19 cellular contexts compared by ENCODE assay signal in genomic region chr5:5266296-5266695, GRCh38.
DNase-seq lines count a peak whose midpoint lies in the region; ATAC-seq, FAIRE-seq and TF ChIP-seq lines count a peak whose summit lies in the region.
"Had no signal": no experiment of that assay in that cellular context is flagged by ENCODE, and none has a peak within 500 bp of the region (broad histone marks: within the 10 kb centered on the region; RNA-seq: fewer than 3 reads in every experiment).

No MANE protein-coding gene starts in this region.

- H3K23ac ChIP-seq in H1 (ENCODE audit: insufficient read length), result no peak overlapping the region

- H3K27ac ChIP-seq in H1 (ENCODE audit: low read depth, low read length), result no peak overlapping the region
- H3K27ac ChIP-seq in neural progenitor cell, result no peak overlapping the region
- H3K27ac ChIP-seq: BLaER1, C4-2B had no signal

- in situ Hi-C loops in ACHN (cut with HindIII; ENCODE audit: low pct_ligation_motif_present, low pct_unique_long_range_greater_than_20kb, low sequenced_read_pairs), result no loop called here

- H3F3A ChIP-seq in neural progenitor cell (ENCODE audit: low read depth), result peaks cover under 1% of the 10 kb centered on the region

- H3K4me2 ChIP-seq in H1 (ENCODE audit: insufficient read depth in 1 of 2, low read depth in 2 of 2, low read length in 2 of 2) (no peak overlapping the region; a peak in 1 of 4 replicates), neural progenitor cell (no peak overlapping the region)
- H3K4me2 ChIP-seq: BLaER1 had no signal

- no peaks in the 10 kb centered on the region for H3K27me3 ChIP-seq in H7 (ENCODE audit: control insufficient read depth, insufficient read depth, low read length)
- H3K27me3 ChIP-seq in H1 (replicated peaks in 1 of 4; ENCODE audit: control insufficient read depth in 3 of 4, extremely low read depth in 1 of 4, insufficient read depth in 3 of 4, low read length in 3 of 4), result no peaks in the 10 kb centered on the region; a peak in 1 of 7 replicates
- no peaks in the 10 kb centered on the region for H3K27me3 ChIP-seq in neural progenitor cell
- H3K27me3 ChIP-seq: BLaER1 had no signal

- H4K20me1 ChIP-seq in H1 (replicated peaks in 1 of 2; ENCODE audit: control insufficient read depth in 1 of 2, insufficient read depth in 2 of 2, low read length in 2 of 2) (no peaks in the 10 kb centered on the region), neural progenitor cell (ENCODE audit: low read depth) (no peaks in the 10 kb centered on the region)
- H4K20me1 ChIP-seq: BLaER1 had no signal

- no peak overlapping the region for H2BK120ac ChIP-seq in H1 (replicated peaks; ENCODE audit: low read depth, low read length)

- H4K91ac ChIP-seq in H1 (replicated peaks; ENCODE audit: insufficient read length, low read length), result no peak overlapping the region

- H3K23me2 ChIP-seq in H1 (ENCODE audit: low read depth, low read length), result no peaks in the 10 kb centered on the region

- H3K4ac ChIP-seq in H1 (replicated peaks; ENCODE audit: insufficient read length, low read depth, low read length), result no peak overlapping the region

- no peak overlapping the region for H2BK5ac ChIP-seq in H1 (ENCODE audit: low read depth, low read length)

- CTCF ChIA-PET in H1 (lab: Charles Lee; ENCODE audit: partially characterized antibody), result interaction anchor here (0.9 to 1.5 kb wide), 3 partner anchors 27 to 153 kb away, joined by 3 to 5 read pairs (median 3); no protein-coding TSS in a partner anchor

- peaks cover 9% of the 10 kb centered on the region for H3K27me3 Mint-ChIP-seq in neural progenitor cell (ENCODE audit: insufficient read depth, low read depth)
- H3K27me3 Mint-ChIP-seq: B cell; CD4-positive, CD25-positive, alpha-beta regulatory T cell had no signal

- FAIRE-seq in H1 (lab: Jason Lieb, UNC), result no peak
- FAIRE-seq: GM12878 had no signal

- H3K9me3 ChIP-seq in H1 (ENCODE audit: insufficient read depth in 2 of 2, low read depth in 1 of 2, low read length in 1 of 2), result no peaks in the 10 kb centered on the region
- H3K9me3 ChIP-seq in neural progenitor cell (ENCODE audit: low read depth), result no peaks in the 10 kb centered on the region
- H3K9me3 ChIP-seq: BLaER1, Caco-2 had no signal

- H3K4me1 ChIP-seq in H1 (replicated peaks in 1 of 4; ENCODE audit: control insufficient read depth in 3 of 4, insufficient read depth in 4 of 4, low read length in 3 of 4) (peaks cover 0 to 5% (median 2%) of the 10 kb centered on the region in 4 experiments; a peak in 4 of 7 replicates), neural progenitor cell (peaks cover 7% of the 10 kb centered on the region)
- H3K4me1 ChIP-seq: BLaER1, Caco-2 had no signal

- no peak overlapping the region for H2AFZ ChIP-seq in H1 (ENCODE audit: low read length)
- peak overlapping the region; percentile 26 for H2AFZ ChIP-seq in neural progenitor cell (replicated peaks)

- 60% methylated on average over 6 of the region's 6 CpGs; no CpG with 5 or more reads in 1 of the 2 experiments for WGBS in H1 (ENCODE audit: extremely low coverage in 1 of 2, insufficient coverage in 1 of 2, insufficient read length in 1 of 2, insufficient replicate concordance in 2 of 2, low coverage in 1 of 2, low lambda C conversion rate in 2 of 2, missing lambda C conversion rate in 1 of 2), 2 experiments

- peaks cover 15% of the 10 kb centered on the region for H3K36me3 Mint-ChIP-seq in neural progenitor cell
- H3K36me3 Mint-ChIP-seq: CD4-positive, CD25-positive, alpha-beta regulatory T cell; CD8-positive, alpha-beta T cell had no signal

- TF ChIP-seq EP300 in H1 (IDR thresholded peaks at IDR 0.05; ENCODE audit: borderline replicate concordance in 1 of 2, low read depth in 2 of 2, low read length in 2 of 2), result no peak

- H3K79me2 ChIP-seq in H1 (ENCODE audit: control insufficient read depth in 1 of 2, insufficient read depth in 2 of 2, low read length in 2 of 2) (no peaks in the 10 kb centered on the region), neural progenitor cell (ENCODE audit: low read depth) (no peaks in the 10 kb centered on the region)

- no peak overlapping the region for H4K5ac ChIP-seq in H1 (ENCODE audit: insufficient read length, low read depth, low read length)

- DNase-seq in H7 (peak; percentile 59), H1 (ENCODE audit: low read depth in 1 of 2, low spot score in 2 of 2) (no peak), neural progenitor cell (ENCODE audit: low spot score) (peak; percentile 10), HT-29 (ENCODE audit: low spot score) (no peak), ACHN (no peak)
- DNase-seq: Caco-2; CD4-positive, CD25-positive, alpha-beta regulatory T cell; CD8-positive, alpha-beta T cell; DMS153; DND-41; GDM1; GOT3; H9 had no signal

- TF ChIP-seq RAD21 in H1 (IDR thresholded peaks at IDR 0.05 in 1 of 2, conservative IDR thresholded peaks at IDR 0.05 in 1 of 2; ENCODE audit: low read depth in 2 of 2, low read length in 2 of 2), result no peak

- H3K36me3 ChIP-seq in H7 (replicated peaks; ENCODE audit: control insufficient read depth, insufficient read depth, low read length), result peaks cover 2% of the 10 kb centered on the region
- H3K36me3 ChIP-seq in H1 (ENCODE audit: control insufficient read depth in 2 of 4, insufficient read depth in 4 of 4, low read length in 3 of 4), result no peaks in the 10 kb centered on the region; a peak in 2 of 8 replicates
- H3K36me3 ChIP-seq in neural progenitor cell, result no peaks in the 10 kb centered on the region
- H3K36me3 ChIP-seq: BLaER1 had no signal

- TF ChIP-seq POLR2A in H1 (IDR thresholded peaks at IDR 0.05; ENCODE audit: control extremely low read depth in 1 of 2, low read depth in 2 of 2, low read length in 2 of 2), result no peak

- peaks cover 19% of the 10 kb centered on the region for H3K9me3 Mint-ChIP-seq in neural progenitor cell
- H3K9me3 Mint-ChIP-seq: CD8-positive, alpha-beta T cell; H9 had no signal

- H3K79me1 ChIP-seq in H1 (ENCODE audit: low read depth, low read length), result no peaks in the 10 kb centered on the region

- H3K27ac Mint-ChIP-seq in neural progenitor cell, result no peak overlapping the region
- H3K27ac Mint-ChIP-seq: B cell; CD4-positive, CD25-positive, alpha-beta regulatory T cell; CD8-positive, alpha-beta T cell had no signal

- no peak overlapping the region for H3K14ac ChIP-seq in H1 (ENCODE audit: insufficient read length)

- H2BK20ac ChIP-seq in H1 (ENCODE audit: low read length), result peak overlapping the region; percentile 80; the same call in 1 of the 2 replicates

- H4K8ac ChIP-seq in H1 (ENCODE audit: extremely low read depth, insufficient read depth, low read length), result peak overlapping the region; percentile 41; the same call in 1 of the 2 replicates

- no peak overlapping the region for H3K56ac ChIP-seq in H1 (replicated peaks; ENCODE audit: insufficient read length, low read depth, low read length)

- H3K9ac ChIP-seq in H1 (replicated peaks in 1 of 4; ENCODE audit: extremely low read depth in 1 of 4, low read depth in 3 of 4, low read length in 3 of 4), result no peak overlapping the region
- H3K9ac ChIP-seq in neural progenitor cell, result no peak overlapping the region
- H3K9ac ChIP-seq: BLaER1 had no signal

- no peak for ATAC-seq in HG03432 (IDR thresholded peaks at IDR 0.05; ENCODE audit: unreplicated experiment)
- ATAC-seq: CD8-positive, alpha-beta T cell; GM12878; HCT116 had no signal

- no peak overlapping the region for H2BK12ac ChIP-seq in H1 (ENCODE audit: low read depth, low read length)

- POLR2A ChIA-PET in H1 (lab: Charles Lee; ENCODE audit: partially characterized antibody), result no interaction called here

- no peak overlapping the region for H3K4me3 ChIP-seq in H7 (ENCODE audit: insufficient read depth, low read depth, low read length)
- no peak overlapping the region for H3K4me3 ChIP-seq in H1 (ENCODE audit: extremely low read depth in 1 of 4, insufficient read depth in 2 of 4, low read depth in 3 of 4, low read length in 4 of 4)
- no peak overlapping the region for H3K4me3 ChIP-seq in neural progenitor cell
- H3K4me3 ChIP-seq: BLaER1, GM12878 had no signal

- TF ChIP-seq CTCF in H1 (IDR thresholded peaks at IDR 0.05; ENCODE audit: control extremely low read depth in 1 of 3, insufficient read depth in 1 of 3, low read depth in 1 of 3, low read length in 3 of 3), result no peak
- TF ChIP-seq CTCF in neural progenitor cell (IDR thresholded peaks at IDR 0.05), result no peak

- H2AK5ac ChIP-seq in H1 (ENCODE audit: low read depth, low read length), result no peak overlapping the region

- no peak overlapping the region for H3K4me3 Mint-ChIP-seq in neural progenitor cell
- H3K4me3 Mint-ChIP-seq: B cell; CD4-positive, CD25-positive, alpha-beta regulatory T cell; CD8-positive, alpha-beta T cell; H9 had no signal

- no peak overlapping the region for H2BK15ac ChIP-seq in H1 (ENCODE audit: low read length)

- H3K18ac ChIP-seq in H1 (ENCODE audit: extremely low read depth, low read length), result no peak overlapping the region

- H3K4me1 Mint-ChIP-seq in neural progenitor cell, result peaks cover 26% of the 10 kb centered on the region
- H3K4me1 Mint-ChIP-seq: B cell; CD4-positive, CD25-positive, alpha-beta regulatory T cell had no signal

TF ChIP-seq in H1, 55 proteins besides CTCF, POLR2A, EP300 and RAD21:
- TF ChIP-seq MAX (IDR thresholded peaks at IDR 0.05) (peak; percentile 62), GABPA (IDR thresholded peaks at IDR 0.05; ENCODE audit: borderline replicate concordance, insufficient read depth, low read length) (no peak)

Comparison
In these comparisons a context has a peak if more than half of its experiments do, and no peak if none do; other contexts are left out.
1. DNase-seq: peak in H7 (single experiment) and neural progenitor cell (single experiment); none in H1 (0 of 2), HT-29 (single experiment) and ACHN (single experiment).